ENCODE assay signal across 12 cellular contexts in the genomic region with DNA sequence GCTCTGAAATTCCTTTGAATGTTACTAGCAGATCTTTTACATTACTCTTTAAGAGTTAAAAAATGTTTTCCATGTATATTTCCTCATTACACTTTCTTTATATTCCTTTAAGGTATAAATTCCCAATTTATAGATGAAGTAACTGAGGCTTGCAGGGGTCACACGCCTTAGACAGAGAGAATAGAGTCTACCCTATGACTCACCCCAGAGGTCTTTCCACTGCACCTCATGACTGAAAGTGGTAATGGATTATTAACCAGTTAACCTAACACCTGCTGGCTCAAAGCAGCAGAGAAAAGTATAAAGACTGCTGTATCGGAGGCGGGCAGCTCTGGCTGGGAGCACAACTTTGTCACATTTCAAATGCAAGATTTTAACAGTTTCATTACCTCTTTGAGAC. TPM values are rescaled to one million over a fixed set of nuclear protein-coding genes. Genes with fewer than 3 reads are reported as not detected.
DNase-seq lines count a peak whose midpoint lies in the region; ATAC-seq, FAIRE-seq and TF ChIP-seq lines count a peak whose summit lies in the region.
"Had no signal": no experiment of that assay in that cellular context is flagged by ENCODE, and none has a peak within 500 bp of the region (broad histone marks: within the 10 kb centered on the region; RNA-seq: fewer than 3 reads in every experiment).

No MANE protein-coding gene starts in this region.

- H3K27me3 Mint-ChIP-seq in Calu3 (ENCODE audit: unreplicated experiment): no peaks in the 10 kb centered on the region
- no peaks in the 10 kb centered on the region for H3K27me3 Mint-ChIP-seq in natural killer cell treated with Interleukin-12 subunit alpha and Interleukin-12 subunit beta and Interleukin-15 and Interleukin-18, amount 100 ng/mL, for 72 hours

- ATAC-seq in HG02840 (IDR thresholded peaks at IDR 0.05; ENCODE audit: low FRiP score, unreplicated experiment): peak; percentile 78
- ATAC-seq in natural killer cell treated with Interleukin-12 subunit alpha and Interleukin-12 subunit beta and Interleukin-15 and Interleukin-18, amount 100 ng/mL, for 72 hours: no peak
- ATAC-seq: PC-3 had no signal

- no peaks in the 10 kb centered on the region for H3K9me3 Mint-ChIP-seq in Calu3 (ENCODE audit: low read depth, unreplicated experiment)
- no peaks in the 10 kb centered on the region for H3K9me3 Mint-ChIP-seq in natural killer cell treated with Interleukin-12 subunit alpha and Interleukin-12 subunit beta and Interleukin-15 and Interleukin-18, amount 100 ng/mL, for 72 hours

- FAIRE-seq in GM19239 (lab: Jason Lieb, UNC): peak; percentile 100

- intact Hi-C loops in Calu3 (cut with micrococcal nuclease; ENCODE audit: unreplicated experiment): no loop called here

- CTCF ChIA-PET in Calu3 (lab: Charles Lee): interaction anchor here (1.0 kb wide), 1 partner anchor 34 kb away, joined by 3 read pairs; no protein-coding TSS in a partner anchor

- H3K4me3 Mint-ChIP-seq in Calu3 (ENCODE audit: low read depth, unreplicated experiment): peak overlapping the region; percentile 45
- no peak overlapping the region for H3K4me3 Mint-ChIP-seq in natural killer cell treated with Interleukin-12 subunit alpha and Interleukin-12 subunit beta and Interleukin-15 and Interleukin-18, amount 100 ng/mL, for 72 hours

- H3K27ac Mint-ChIP-seq in Calu3 (ENCODE audit: unreplicated experiment): peak overlapping the region; percentile 36
- no peak overlapping the region for H3K27ac Mint-ChIP-seq in natural killer cell treated with Interleukin-12 subunit alpha and Interleukin-12 subunit beta and Interleukin-15 and Interleukin-18, amount 100 ng/mL, for 72 hours

- BruUV-seq in Calu3 (replicated peaks; lab: Mats Ljungman, UMichigan): no TSS peak

- DNase-seq in Calu3 (peak; percentile 56), GM19239 (ENCODE audit: insufficient read length, low spot score) (peak; percentile 51), LoVo (ENCODE audit: low spot score) (peak; percentile 28), NCI-H2029 (lab: John Stamatoyannopoulos, UW) (no peak), UCSD-AML1 (lab: John Stamatoyannopoulos, UW; ENCODE audit: unreplicated experiment) (no peak), putamen (ENCODE audit: low spot score) (no peak)
- no peak for DNase-seq in natural killer cell treated with Interleukin-12 subunit alpha and Interleukin-12 subunit beta and Interleukin-15 and Interleukin-18, amount 100 ng/mL, for 72 hours (ENCODE audit: low spot score)
- DNase-seq: PC-3, right lobe of liver had no signal

- peaks cover 88% of the 10 kb centered on the region for H3K36me3 Mint-ChIP-seq in Calu3 (ENCODE audit: insufficient read depth, unreplicated experiment)
- no peaks in the 10 kb centered on the region for H3K36me3 Mint-ChIP-seq in natural killer cell treated with Interleukin-12 subunit alpha and Interleukin-12 subunit beta and Interleukin-15 and Interleukin-18, amount 100 ng/mL, for 72 hours

- no peak for TF ChIP-seq CTCF in Calu3 (IDR thresholded peaks at IDR 0.05; ENCODE audit: unreplicated experiment)

- H3K4me1 Mint-ChIP-seq in Calu3 (ENCODE audit: low read depth, unreplicated experiment): peaks cover 78% of the 10 kb centered on the region
- peaks cover 3 to 11% of the 10 kb centered on the region in 2 donors for H3K4me1 Mint-ChIP-seq in natural killer cell treated with Interleukin-12 subunit alpha and Interleukin-12 subunit beta and Interleukin-15 and Interleukin-18, amount 100 ng/mL, for 72 hours (ENCODE audit: low read depth in 2 of 2)

RNA-seq across cellular contexts. Expression of a gene that starts 37.7 kb away (rescaled TPM):
- not detected in 2 replicates for total RNA-seq in Calu3 (2022)
- not detected for total RNA-seq in natural killer cell treated with Interleukin-12 subunit alpha and Interleukin-12 subunit beta and Interleukin-15 and Interleukin-18, amount 100 ng/mL, for 72 hours
- total RNA-seq: fibroblast of lung, lung microvascular endothelial cell, PC-3, right lobe of liver had no signal

Comparison
In these comparisons a context has a peak if more than half of its experiments do, and no peak if none do; other contexts are left out.
1. DNase-seq: peak in Calu3 (single experiment), GM19239 (single experiment) and LoVo (single experiment); none in NCI-H2029 (single experiment), UCSD-AML1 (single experiment), natural killer cell treated with Interleukin-12 subunit alpha and Interleukin-12 subunit beta and Interleukin-15 and Interleukin-18, amount 100 ng/mL, for 72 hours (single experiment) and putamen (single experiment).